ENCODE assay signal across 24 cellular contexts in the genomic region with DNA sequence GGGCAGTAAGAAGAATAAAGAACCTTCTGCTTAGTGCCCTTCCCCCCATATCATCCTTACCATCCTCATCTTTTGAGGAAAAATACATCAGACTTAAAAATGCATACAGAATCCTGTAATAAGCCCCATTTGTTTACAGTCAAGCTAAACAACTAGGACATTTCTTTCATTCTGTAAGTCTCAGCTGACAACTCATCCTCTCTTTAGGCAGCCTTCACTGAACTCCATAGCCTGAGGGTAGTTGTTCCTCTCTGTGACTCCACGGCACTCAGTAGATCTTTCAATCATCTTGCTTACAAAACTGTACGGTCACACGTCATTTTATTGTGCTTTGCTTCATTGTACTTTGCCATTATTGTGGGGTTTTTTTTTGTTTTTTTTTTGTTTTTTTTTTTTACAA.
A peak's percentile ranks its signal among the peaks of the same experiment; 100 is the strongest.
DNase-seq lines count a peak whose midpoint lies in the region; ATAC-seq and TF ChIP-seq lines count a peak whose summit lies in the region.
"Had no signal": no experiment of that assay in that cellular context is flagged by ENCODE, and none has a peak within 500 bp of the region (broad histone marks: within the 10 kb centered on the region; RNA-seq: fewer than 3 reads in every experiment).

No MANE protein-coding gene starts in this region.

- H3K4me1 ChIP-seq in breast epithelium (no peaks in the 10 kb centered on the region), SJSA1 (replicated peaks) (peaks cover 11% of the 10 kb centered on the region), trophoblast cell (ENCODE audit: control insufficient read depth in 1 of 2, insufficient read depth in 2 of 2, low read length in 2 of 2) (peaks cover 0 to 2% of the 10 kb centered on the region in 2 experiments)
- H3K4me1 ChIP-seq: Caco-2, Peyer's patch had no signal

- no peaks in the 10 kb centered on the region for H3K9me3 Mint-ChIP-seq in MCF 10A (ENCODE audit: unreplicated experiment)
- H3K9me3 Mint-ChIP-seq: CD14-positive monocyte, GM23338 had no signal

- no CpG with 5 or more reads among the region's 3 CpGs for WGBS in trophoblast cell (ENCODE audit: extremely low coverage, insufficient coverage, insufficient read length)

- no peak for TF ChIP-seq POLR2A in breast epithelium (IDR thresholded peaks at IDR 0.05)

- H2AFZ ChIP-seq in trophoblast cell (ENCODE audit: insufficient read depth, low read length, poor library complexity) = no peak overlapping the region
- H2AFZ ChIP-seq: GM23338 had no signal

- H3K4me1 Mint-ChIP-seq in MCF 10A (ENCODE audit: insufficient read depth, unreplicated experiment) = peaks cover 10% of the 10 kb centered on the region
- H3K4me1 Mint-ChIP-seq: CD14-positive monocyte had no signal

- no peak overlapping the region for H3K27ac Mint-ChIP-seq in MCF 10A (ENCODE audit: low read depth, unreplicated experiment)
- H3K27ac Mint-ChIP-seq: GM23338 had no signal

- no peak overlapping the region for H2BK5ac ChIP-seq in trophoblast cell (ENCODE audit: low read depth, low read length, poor library complexity)

- H3K79me2 ChIP-seq in trophoblast cell (ENCODE audit: control insufficient read depth, insufficient read depth, low read length, poor library complexity) = peaks cover 2% of the 10 kb centered on the region

- no peak overlapping the region for H3K14ac ChIP-seq in trophoblast cell (ENCODE audit: low read length)

- DNase-seq in MCF 10A (ENCODE audit: unreplicated experiment) = peak; percentile 43
- no peak for DNase-seq in breast epithelium (ENCODE audit: low spot score in 2 of 2)
- peak; percentile 55 to 70 for DNase-seq in SJSA1 (ENCODE audit: low read depth in 1 of 2, low spot score in 2 of 2)
- peak; percentile 42 for DNase-seq in epidermal melanocyte (ENCODE audit: insufficient read length, low spot score)
- DNase-seq in trophoblast cell = peak; percentile 36 to 68
- no peak for DNase-seq in posterior cingulate gyrus
- no peak for DNase-seq in left colon
- DNase-seq: 8988T; Caco-2; KG1; MG63; NCI-H1092; NCI-H146; NCI-H2029 treated with DMSO at 0.1 percent for 48 hours; NCI-H2171 treated with DMSO at 0.1 percent for 48 hours; NCI-H446 treated with DMSO at 0.1 percent for 48 hours; NK-92 treated with Interleukin-12 subunit alpha and Interleukin-12 subunit beta, amount 100 ng/mL, for 24 hours; Peyer's patch; SK-N-SH had no signal

- H4K12ac ChIP-seq in trophoblast cell (ENCODE audit: low read depth, low read length) = no peak overlapping the region

- H2BK12ac ChIP-seq in trophoblast cell (ENCODE audit: low read length) = no peak overlapping the region

- POLR2A ChIA-PET in MCF 10A (lab: Yijun Ruan, JAX) = interaction anchor here (1.0 to 1.4 kb wide), 3 partner anchors 8 to 19 kb away, joined by 3 to 4 read pairs (median 3); no protein-coding TSS in a partner anchor

- no peak overlapping the region for H3K9ac ChIP-seq in trophoblast cell (ENCODE audit: low read length)
- H3K9ac ChIP-seq: SK-N-SH had no signal

- H2AK5ac ChIP-seq in trophoblast cell (ENCODE audit: low read length) = no peak overlapping the region

- H3K9me3 ChIP-seq in breast epithelium (no peaks in the 10 kb centered on the region), SJSA1 (replicated peaks) (no peaks in the 10 kb centered on the region), trophoblast cell (ENCODE audit: insufficient read depth, low read depth, low read length) (no peaks in the 10 kb centered on the region)
- H3K9me3 ChIP-seq: Caco-2, MG63, Peyer's patch, SK-N-SH had no signal

- H3K23ac ChIP-seq in trophoblast cell (ENCODE audit: low read length) = no peak overlapping the region

- intact Hi-C loops in MCF 10A (cut with micrococcal nuclease) (no loop called here), breast epithelium (cut with DNase I; ENCODE audit: low total_unique reads) (no loop called here), posterior cingulate gyrus (cut with DNase I) (no loop called here), left colon (cut with DNase I, micrococcal nuclease) (no loop called here)

- no peak for ATAC-seq in HG02623 (IDR thresholded peaks at IDR 0.05; ENCODE audit: unreplicated experiment)
- ATAC-seq in left colon = no peak
- ATAC-seq: GM12878, GM23338, Right ventricle myocardium inferior had no signal

- H3K36me3 ChIP-seq in breast epithelium = no peaks in the 10 kb centered on the region
- H3K36me3 ChIP-seq in SJSA1 = peaks cover 7% of the 10 kb centered on the region; the same call in 1 of the 2 replicates
- peaks cover 1 to 4% of the 10 kb centered on the region in 2 experiments for H3K36me3 ChIP-seq in trophoblast cell (ENCODE audit: control insufficient read depth in 1 of 2, insufficient read depth in 2 of 2, low read length in 2 of 2)
- H3K36me3 ChIP-seq: MG63, Peyer's patch had no signal

- CTCF ChIA-PET in MCF 10A (lab: Yijun Ruan, JAX) = interaction anchor here (1.1 kb wide), 1 partner anchor 244 kb away, joined by 3 read pairs; no protein-coding TSS in a partner anchor

- H3K4me2 ChIP-seq in trophoblast cell (ENCODE audit: low read length) = no peak overlapping the region
- H3K4me2 ChIP-seq: GM23338, SK-N-SH had no signal

- H3K4me3 ChIP-seq in breast epithelium (no peak overlapping the region), SJSA1 (no peak overlapping the region), trophoblast cell (ENCODE audit: low read depth, low read length) (no peak overlapping the region)
- H3K4me3 ChIP-seq: GM12878, GM23338, MG63, Peyer's patch had no signal

- no peak overlapping the region for H3K4me3 Mint-ChIP-seq in MCF 10A (ENCODE audit: unreplicated experiment)
- H3K4me3 Mint-ChIP-seq: CD14-positive monocyte, GM23338 had no signal

- H3K27me3 Mint-ChIP-seq in MCF 10A (ENCODE audit: insufficient read depth, unreplicated experiment) = no peaks in the 10 kb centered on the region

- TF ChIP-seq CTCF in MCF 10A (IDR thresholded peaks at IDR 0.05; ENCODE audit: unreplicated experiment) = no peak
- no peak for TF ChIP-seq CTCF in breast epithelium (IDR thresholded peaks at IDR 0.05)

- H3K27ac ChIP-seq in breast epithelium = no peak overlapping the region
- no peak overlapping the region for H3K27ac ChIP-seq in SJSA1
- H3K27ac ChIP-seq in trophoblast cell (ENCODE audit: low read depth, low read length) = no peak overlapping the region
- H3K27ac ChIP-seq: Peyer's patch had no signal

- no peak overlapping the region for H2BK120ac ChIP-seq in trophoblast cell (ENCODE audit: insufficient read depth, low read length, poor library complexity)

- no peaks in the 10 kb centered on the region for H3K79me1 ChIP-seq in trophoblast cell (ENCODE audit: low read length)

- peaks cover 7% of the 10 kb centered on the region for H3K36me3 Mint-ChIP-seq in MCF 10A (ENCODE audit: insufficient read depth, unreplicated experiment)

- BruUV-seq in MCF 10A (replicated peaks; lab: Mats Ljungman, UMichigan) = no TSS peak

- no peak overlapping the region for H3K18ac ChIP-seq in trophoblast cell (ENCODE audit: low read length)

- H4K8ac ChIP-seq in trophoblast cell (ENCODE audit: low read depth, low read length) = no peak overlapping the region

- no peak overlapping the region for H4K91ac ChIP-seq in trophoblast cell (ENCODE audit: low read depth, low read length)

- no peak overlapping the region for H3K4ac ChIP-seq in trophoblast cell (ENCODE audit: low read depth, low read length)

- H3K27me3 ChIP-seq in breast epithelium (no peaks in the 10 kb centered on the region), SJSA1 (replicated peaks) (no peaks in the 10 kb centered on the region), trophoblast cell (ENCODE audit: insufficient read depth, low read length) (no peaks in the 10 kb centered on the region)
- H3K27me3 ChIP-seq: MG63, Peyer's patch had no signal

Comparison
In these comparisons a context has a peak if more than half of its experiments do, and no peak if none do; other contexts are left out.
1. DNase-seq: peak in MCF 10A (single experiment), SJSA1 (2 of 2), epidermal melanocyte (single experiment) and trophoblast cell (2 of 2); none in breast epithelium (0 of 2), posterior cingulate gyrus (0 of 10) and left colon (0 of 2).